8 cellular contexts compared by ENCODE assay signal in genomic region chr2:207167129-207167923, GRCh38. TPM values are rescaled to one million over a fixed set of nuclear protein-coding genes. Genes with fewer than 3 reads are reported as not detected.
A peak's percentile ranks its signal among the peaks of the same experiment; 100 is the strongest.
DNase-seq lines count a peak whose midpoint lies in the region; ATAC-seq and TF ChIP-seq lines count a peak whose summit lies in the region.

No MANE protein-coding gene starts in this region.

- H3K9ac ChIP-seq in SK-N-SH, result peak overlapping the region; percentile 98

- H3K9me3 ChIP-seq in SK-N-SH (no peaks in the 10 kb centered on the region), esophagus squamous epithelium (no peaks in the 10 kb centered on the region)

- peak overlapping the region; percentile 100 for H3K27ac Mint-ChIP-seq in osteocyte (ENCODE audit: unreplicated experiment)

- H3F3A ChIP-seq in SK-N-SH (replicated peaks; ENCODE audit: insufficient read depth), result peaks cover 23% of the 10 kb centered on the region

- DNase-seq in NCI-H2171 treated with DMSO at 0.1 percent for 48 hours (lab: John Stamatoyannopoulos, UW), result peak; percentile 60
- no peak for DNase-seq in NCI-H2171 (lab: John Stamatoyannopoulos, UW)
- no peak for DNase-seq in SK-N-SH
- DNase-seq in esophagus squamous epithelium (lab: John Stamatoyannopoulos, UW), result no peak
- DNase-seq in osteocyte (ENCODE audit: extremely low spot score, unreplicated experiment), result no peak
- DNase-seq in islet precursor cell, result no peak
- no peak for DNase-seq in activated CD8-positive, alpha-beta memory T cell treated with anti-CD3 and anti-CD28 coated beads for 24 hours

- intact Hi-C loops in esophagus squamous epithelium (cut with DNase I), result loop anchor here (10.0 kb wide), 1 partner anchor 297 kb away; no protein-coding TSS in a partner anchor

- H3K36me3 Mint-ChIP-seq in osteocyte (ENCODE audit: unreplicated experiment), result no peaks in the 10 kb centered on the region

- TF ChIP-seq POLR2A in esophagus squamous epithelium (IDR thresholded peaks at IDR 0.05), result no peak

- H3K4me3 Mint-ChIP-seq in osteocyte (ENCODE audit: unreplicated experiment), result peak overlapping the region; percentile 91

- H3K4me1 Mint-ChIP-seq in osteocyte (ENCODE audit: unreplicated experiment), result peaks cover 27% of the 10 kb centered on the region

- H3K9me2 ChIP-seq in SK-N-SH, result no peaks in the 10 kb centered on the region

- H3K27me3 ChIP-seq in SK-N-SH (ENCODE audit: insufficient read depth), result no peaks in the 10 kb centered on the region
- H3K27me3 ChIP-seq in esophagus squamous epithelium, result no peaks in the 10 kb centered on the region

- H3K9me3 Mint-ChIP-seq in osteocyte (ENCODE audit: unreplicated experiment), result peaks cover 7% of the 10 kb centered on the region

- no peak for TF ChIP-seq EP300 in SK-N-SH (IDR thresholded peaks at IDR 0.05; ENCODE audit: borderline replicate concordance in 1 of 2, low read depth in 1 of 2, low read length in 1 of 2)

- no peak for TF ChIP-seq RAD21 in SK-N-SH (IDR thresholded peaks at IDR 0.05; ENCODE audit: low read length)

- no peaks in the 10 kb centered on the region for H3K27me3 Mint-ChIP-seq in osteocyte (ENCODE audit: unreplicated experiment)

- H3K27ac ChIP-seq in SK-N-SH (ENCODE audit: low read depth in 2 of 2, low read length in 1 of 2) (peak overlapping the region; percentile 97 to 99), esophagus squamous epithelium (peak overlapping the region; percentile 93 to 100 (median 100))

- H3K4me3 ChIP-seq in SK-N-SH (ENCODE audit: low read depth in 2 of 2, low read length in 1 of 2), result peak overlapping the region; percentile 63 to 66
- peak overlapping the region; percentile 68 to 91 (median 76) for H3K4me3 ChIP-seq in esophagus squamous epithelium

- peak; percentile 9 for ATAC-seq in HG02610 (IDR thresholded peaks at IDR 0.05; ENCODE audit: unreplicated experiment)

- H3K79me2 ChIP-seq in SK-N-SH (ENCODE audit: insufficient read depth), result peaks cover 42% of the 10 kb centered on the region

- H4K20me1 ChIP-seq in SK-N-SH (ENCODE audit: insufficient read depth), result peaks cover 9% of the 10 kb centered on the region; the same call in 1 of the 2 replicates

- CTCF ChIA-PET in SK-N-SH (lab: Yijun Ruan, JAX), result interaction anchor here (0.6 to 10.4 kb wide), 9 partner anchors 16 to 304 kb away, joined by 3 to 87 read pairs (median 3); no protein-coding TSS in a partner anchor

- 28% methylated on average over 15 of the region's 15 CpGs for WGBS in SK-N-SH (ENCODE audit: low lambda C conversion rate)
- 29 to 32% methylated on average over 15 of the region's 15 CpGs for WGBS in esophagus squamous epithelium, 2 donors

- TF ChIP-seq CTCF in SK-N-SH (IDR thresholded peaks at IDR 0.05), result no peak
- no peak for TF ChIP-seq CTCF in esophagus squamous epithelium (IDR thresholded peaks at IDR 0.05)
- no peak for TF ChIP-seq CTCF in osteocyte (IDR thresholded peaks at IDR 0.05)

- POLR2A ChIA-PET in SK-N-SH (lab: Yijun Ruan, JAX), result interaction anchor here (0.9 to 5.5 kb wide), 13 partner anchors 38 to 304 kb away, joined by 3 to 70 read pairs (median 7); no protein-coding TSS in a partner anchor

- H3K36me3 ChIP-seq in SK-N-SH (replicated peaks in 1 of 2; ENCODE audit: control insufficient read depth in 1 of 2, insufficient read depth in 2 of 2, low read length in 1 of 2) (peaks cover 0 to under 1% of the 10 kb centered on the region in 2 experiments), esophagus squamous epithelium (no peaks in the 10 kb centered on the region)

- H3K4me1 ChIP-seq in SK-N-SH (ENCODE audit: control insufficient read depth in 1 of 2, insufficient read depth in 2 of 2, low read depth in 1 of 2, low read length in 1 of 2) (peaks cover 0 to 14% of the 10 kb centered on the region in 2 experiments; a peak in 2 of 4 replicates), esophagus squamous epithelium (peaks cover 2 to 33% (median 8%) of the 10 kb centered on the region in 3 donors)

- H2AFZ ChIP-seq in SK-N-SH (ENCODE audit: low read depth), result 0 out of 2 replicates have a peak overlapping the region, but pooled peaks have one; percentile 9

- H3K4me2 ChIP-seq in SK-N-SH, result peak overlapping the region; percentile 87

TF ChIP-seq in SK-N-SH, 30 proteins besides CTCF, POLR2A, EP300 and RAD21:
- TF ChIP-seq ZBTB33 (IDR thresholded peaks at IDR 0.05; ENCODE audit: borderline replicate concordance, low read depth), result no peak
- TF ChIP-seq JUND (IDR thresholded peaks at IDR 0.05), result no peak
- TF ChIP-seq FOSL2 (IDR thresholded peaks at IDR 0.05; ENCODE audit: borderline replicate concordance, low read depth), result no peak
- no peak for TF ChIP-seq EZH2phosphoT487 (IDR thresholded peaks at IDR 0.05; ENCODE audit: borderline replicate concordance, low read depth)
- TF ChIP-seq USF1 (IDR thresholded peaks at IDR 0.05; ENCODE audit: borderline replicate concordance, low read depth), result no peak
- TF ChIP-seq NRF1 (IDR thresholded peaks at IDR 0.05; ENCODE audit: low read depth, low read length), result no peak
- TF ChIP-seq RXRA (IDR thresholded peaks at IDR 0.05; ENCODE audit: borderline replicate concordance, low read depth), result no peak
- no peak for TF ChIP-seq RCOR1 (IDR thresholded peaks at IDR 0.05; ENCODE audit: low read length)
- TF ChIP-seq POLR2AphosphoS5 (IDR thresholded peaks at IDR 0.05; ENCODE audit: low read depth, low read length), result no peak; the same call in 1 of the 2 replicates
- no peak for TF ChIP-seq SMC3 (IDR thresholded peaks at IDR 0.05; ENCODE audit: low read depth, low read length)
- TF ChIP-seq MAX (IDR thresholded peaks at IDR 0.05; ENCODE audit: low read depth), result no peak
- TF ChIP-seq GATA2 (CRISPR knock-in tag; IDR thresholded peaks at IDR 0.05), result no peak
- no peak for TF ChIP-seq FOXJ3 (CRISPR knock-in tag; IDR thresholded peaks at IDR 0.05)
- no peak for TF ChIP-seq TEAD4 (IDR thresholded peaks at IDR 0.05; ENCODE audit: borderline replicate concordance, insufficient read depth)
- TF ChIP-seq ELF1 (IDR thresholded peaks at IDR 0.05), result no peak

RNA-seq across cellular contexts. Expression of gene KLF7, which starts 1.6 kb away (rescaled TPM):
- polyA plus RNA-seq in SK-N-SH (2012; rRNA removed), result 7.5 and 12.8 TPM in 2 replicates
- 4.9 and 5.2 TPM in 2 replicates for polyA plus RNA-seq in SK-N-SH (2012; cell fraction: cytosol; rRNA removed)
- polyA plus RNA-seq in SK-N-SH (2012; cell fraction: nucleus; rRNA removed), result 12.9 and 16.8 TPM in 2 replicates
- 10 to 100 TPM in 3 of 4 donors, 1 to 10 TPM in 1; 6.5 to 24.8 (median 15.2) TPM for total RNA-seq in esophagus squamous epithelium
- 36.7 and 39.8 TPM in 2 replicates for total RNA-seq in osteocyte
